In the genomic region with DNA sequence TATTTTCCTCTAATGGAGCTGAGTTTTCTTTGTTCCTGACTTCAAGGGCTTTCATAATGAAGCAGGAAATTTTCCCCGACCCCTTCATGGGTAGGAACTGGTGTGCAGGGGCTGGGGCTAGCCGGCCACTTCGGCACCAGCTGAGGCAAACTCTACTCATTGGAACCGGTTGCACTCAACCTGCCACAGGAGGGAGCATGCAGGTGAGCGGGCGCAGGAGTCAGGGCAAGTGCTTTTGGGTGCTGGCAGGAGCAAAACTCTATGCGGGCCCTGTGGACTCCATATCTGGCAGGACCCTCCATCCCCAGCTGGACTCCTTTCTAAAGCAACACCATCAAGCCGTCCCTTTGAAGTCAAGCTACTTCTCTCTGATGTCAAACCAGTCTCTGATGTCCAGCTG, we compare ENCODE assay signal across 27 cellular contexts.
DNase-seq lines count a peak whose midpoint lies in the region; ATAC-seq, FAIRE-seq and TF ChIP-seq lines count a peak whose summit lies in the region.
"Had no signal": no experiment of that assay in that cellular context is flagged by ENCODE, and none has a peak within 500 bp of the region (broad histone marks: within the 10 kb centered on the region; RNA-seq: fewer than 3 reads in every experiment).

No MANE protein-coding gene starts in this region.

- WGBS in HepG2 (ENCODE audit: low lambda C conversion rate): 0% methylated on average over 6 of the region's 8 CpGs

- TF ChIP-seq CTCF in GM23338 (conservative IDR thresholded peaks at IDR 0.05; ENCODE audit: low read depth in 2 of 2) (peak; percentile 24 to 49; a peak in 3 of 4 replicates), Loucy (conservative IDR thresholded peaks at IDR 0.05; ENCODE audit: low read length) (0 out of 2 replicates have a peak, but pooled peaks have one; percentile 8), chondrocyte (IDR thresholded peaks at IDR 0.05) (no peak), HepG2 (CRISPR knock-in tag; IDR thresholded peaks at IDR 0.05) (peak; percentile 28; the same call in 1 of the 2 replicates)

- H2AFZ ChIP-seq in GM23338: no peak overlapping the region
- no peak overlapping the region for H2AFZ ChIP-seq in Loucy (ENCODE audit: low read length)
- no peak overlapping the region for H2AFZ ChIP-seq in HepG2 (ENCODE audit: low read length)

- in situ Hi-C loops in HepG2 (cut with HindIII; ENCODE audit: extremely low pct_ligation_motif_present, low pct_unique_long_range_greater_than_20kb): no loop called here

- no peak overlapping the region for H3K27ac ChIP-seq in GM23338 (ENCODE audit: low read depth)
- H3K27ac ChIP-seq in HepG2 (ENCODE audit: extremely low read length, insufficient read depth, low read length): no peak overlapping the region
- H3K27ac ChIP-seq: A549; BLaER1 treated with 17β-estradiol and CSF1 and Interleukin-3, amounts not matched to agents 10 nM and 100 nM; RWPE1 had no signal

- H3K79me2 ChIP-seq in GM23338 (replicated peaks; ENCODE audit: insufficient read depth) (no peaks in the 10 kb centered on the region), Loucy (ENCODE audit: insufficient read depth, low read length) (no peaks in the 10 kb centered on the region), HepG2 (ENCODE audit: insufficient read depth, low read length) (no peaks in the 10 kb centered on the region)

- H3F3A ChIP-seq in GM23338 (replicated peaks; ENCODE audit: low read depth) (no peaks in the 10 kb centered on the region), Loucy (ENCODE audit: low read depth) (no peaks in the 10 kb centered on the region)

- H3K36me3 Mint-ChIP-seq in GM23338 (ENCODE audit: low read depth): no peaks in the 10 kb centered on the region
- H3K36me3 Mint-ChIP-seq in chondrocyte (ENCODE audit: low read depth): peaks cover 2% of the 10 kb centered on the region
- no peaks in the 10 kb centered on the region for H3K36me3 Mint-ChIP-seq in activated T-cell treated with anti-CD3 and anti-CD28 coated beads, Interleukin-2, amount 50 U/mL, for 72 hours (ENCODE audit: insufficient read depth in 2 of 2)
- H3K36me3 Mint-ChIP-seq: CD4-positive, alpha-beta memory T cell had no signal

- H3K27me3 Mint-ChIP-seq in GM23338 (ENCODE audit: insufficient read depth, low read depth, poor library complexity): no peaks in the 10 kb centered on the region
- peaks cover 6% of the 10 kb centered on the region for H3K27me3 Mint-ChIP-seq in chondrocyte (ENCODE audit: low read depth)
- no peaks in the 10 kb centered on the region for H3K27me3 Mint-ChIP-seq in activated T-cell treated with anti-CD3 and anti-CD28 coated beads, Interleukin-2, amount 50 U/mL, for 72 hours (ENCODE audit: low read depth)
- H3K27me3 Mint-ChIP-seq: CD4-positive, alpha-beta memory T cell had no signal

- no peak for TF ChIP-seq RAD21 in HepG2 (CRISPR knock-in tag; IDR thresholded peaks at IDR 0.05)

- H3K9ac ChIP-seq in Loucy (ENCODE audit: low read depth, low read length, poor library complexity, severe bottlenecking) (no peak overlapping the region), HepG2 (ENCODE audit: insufficient read depth, low read depth, low read length) (no peak overlapping the region)
- H3K9ac ChIP-seq: BLaER1 treated with 17β-estradiol and CSF1 and Interleukin-3, amounts not matched to agents 10 nM and 100 nM had no signal

- H3K9me3 ChIP-seq in Loucy (ENCODE audit: insufficient read depth, low read depth, low read length) (no peaks in the 10 kb centered on the region), HepG2 (ENCODE audit: low read length) (no peaks in the 10 kb centered on the region)
- H3K9me3 ChIP-seq: A549 had no signal

- no peak for TF ChIP-seq POLR2A in HepG2 (IDR thresholded peaks at IDR 0.05; ENCODE audit: insufficient read depth in 1 of 2, low read depth in 2 of 2, low read length in 2 of 2)

- H3K9me2 ChIP-seq in GM23338 (ENCODE audit: insufficient read depth) (0 out of 2 replicates have a peak, but pooled peaks cover 3% of the 10 kb centered on the region), Loucy (replicated peaks; ENCODE audit: low read depth, low read length) (no peaks in the 10 kb centered on the region)

- TF ChIP-seq EP300 in HepG2 (IDR thresholded peaks at IDR 0.05; ENCODE audit: low read depth in 2 of 2, low read length in 2 of 2) (no peak), HepG2 (CRISPR knock-in tag; IDR thresholded peaks at IDR 0.05; ENCODE audit: borderline replicate concordance) (no peak)

- H3K4me2 ChIP-seq in GM23338 (no peak overlapping the region), Loucy (ENCODE audit: low read depth, low read length, poor library complexity, severe bottlenecking) (peak overlapping the region; percentile 30), HepG2 (ENCODE audit: low read depth, low read length) (no peak overlapping the region)
- H3K4me2 ChIP-seq: A549; BLaER1 treated with 17β-estradiol and CSF1 and Interleukin-3, amounts not matched to agents 10 nM and 100 nM had no signal

- peak; percentile 41 for DNase-seq in GM23338 (ENCODE audit: low spot score)
- peak; percentile 49 for DNase-seq in chondrocyte (ENCODE audit: low spot score)
- DNase-seq in HepG2 (ENCODE audit: low spot score): no peak
- DNase-seq in activated T-cell treated with anti-CD3 and anti-CD28 coated beads, Interleukin-2, amount 50 U/mL, for 72 hours: no peak
- DNase-seq in activated effector memory CD4-positive, alpha-beta T cell treated with Interleukin-2 at 50 U/mL for 16 hours: no peak
- DNase-seq: AML-193, COR-L47, DMS53, GDM1, Kasumi-1, MG63, NCI-H1417, NCI-H1694, NCI-H2029 treated with DMSO at 0.1 percent for 48 hours, NCI-H2227 treated with DMSO at 0.1 percent for 48 hours, NCI-H526 treated with DMSO at 0.1 percent for 48 hours, SHP77, T-helper 1 cell had no signal

- H3K4me3 Mint-ChIP-seq in GM23338: no peak overlapping the region
- H3K4me3 Mint-ChIP-seq in chondrocyte (ENCODE audit: unreplicated experiment): no peak overlapping the region
- no peak overlapping the region for H3K4me3 Mint-ChIP-seq in activated T-cell treated with anti-CD3 and anti-CD28 coated beads, Interleukin-2, amount 50 U/mL, for 72 hours
- H3K4me3 Mint-ChIP-seq: CD4-positive, alpha-beta memory T cell had no signal

- intact Hi-C loops in HepG2 (cut with micrococcal nuclease; ENCODE audit: unreplicated experiment): no loop called here

- H3K4me1 ChIP-seq in GM23338 (ENCODE audit: insufficient read depth): no peaks in the 10 kb centered on the region
- H3K4me1 ChIP-seq in Loucy (ENCODE audit: insufficient read depth, low read length, poor library complexity, severe bottlenecking): peaks cover 19% of the 10 kb centered on the region
- H3K4me1 ChIP-seq in HepG2 (ENCODE audit: insufficient read depth, low read length): peaks cover 12% of the 10 kb centered on the region
- H3K4me1 ChIP-seq: A549 had no signal

- BruUV-seq in HepG2 (replicated peaks; lab: Mats Ljungman, UMichigan): no TSS peak

- peak; percentile 82 for ATAC-seq in GM23338
- peak; percentile 74 for ATAC-seq in HepG2
- ATAC-seq in HG03378 (IDR thresholded peaks at IDR 0.05; ENCODE audit: unreplicated experiment): no peak
- no peak for ATAC-seq in activated T-cell treated with anti-CD3 and anti-CD28 coated beads, Interleukin-2, amount 50 U/mL, for 72 hours (replicated peaks in 1 of 2)
- ATAC-seq: A549, K562, Panc1 had no signal

- H3K4me3 ChIP-seq in GM23338: no peak overlapping the region
- no peak overlapping the region for H3K4me3 ChIP-seq in Loucy (ENCODE audit: low read length, poor library complexity, severe bottlenecking)
- no peak overlapping the region for H3K4me3 ChIP-seq in HepG2 (replicated peaks in 1 of 3; ENCODE audit: insufficient read depth in 1 of 3, low read depth in 2 of 3, low read length in 3 of 3)
- H3K4me3 ChIP-seq: A549; BLaER1 treated with 17β-estradiol and CSF1 and Interleukin-3, amounts not matched to agents 10 nM and 100 nM; K562; MG63 had no signal

- H3K36me3 ChIP-seq in GM23338 (ENCODE audit: insufficient read depth): no peaks in the 10 kb centered on the region; the same call in 1 of the 2 replicates
- H3K36me3 ChIP-seq in Loucy (ENCODE audit: insufficient read depth, low read length): no peaks in the 10 kb centered on the region
- H3K36me3 ChIP-seq in HepG2 (replicated peaks in 1 of 2; ENCODE audit: control insufficient read depth in 1 of 2, insufficient read depth in 2 of 2, low read length in 2 of 2): no peaks in the 10 kb centered on the region
- H3K36me3 ChIP-seq: BLaER1 treated with 17β-estradiol and CSF1 and Interleukin-3, amounts not matched to agents 10 nM and 100 nM; MG63 had no signal

- H3K27ac Mint-ChIP-seq in GM23338 (no peak overlapping the region), chondrocyte (ENCODE audit: unreplicated experiment) (no peak overlapping the region)
- no peak overlapping the region for H3K27ac Mint-ChIP-seq in activated T-cell treated with anti-CD3 and anti-CD28 coated beads, Interleukin-2, amount 50 U/mL, for 72 hours
- H3K27ac Mint-ChIP-seq: CD4-positive, alpha-beta memory T cell had no signal

- H4K20me1 ChIP-seq in GM23338 (replicated peaks; ENCODE audit: insufficient read depth) (no peaks in the 10 kb centered on the region), Loucy (ENCODE audit: insufficient read depth, low read length, poor library complexity, severe bottlenecking) (no peaks in the 10 kb centered on the region), HepG2 (ENCODE audit: insufficient read depth, low read length) (no peaks in the 10 kb centered on the region)
- H4K20me1 ChIP-seq: BLaER1 treated with 17β-estradiol and CSF1 and Interleukin-3, amounts not matched to agents 10 nM and 100 nM had no signal

- CTCF ChIA-PET in HepG2 (lab: Yijun Ruan, JAX; ENCODE audit: low intra/inter-chr PET ratio, low total read pairs): no interaction called here

- POLR2A ChIA-PET in HepG2 (lab: Yijun Ruan, JAX): no interaction called here

- H3K9me3 Mint-ChIP-seq in GM23338: no peaks in the 10 kb centered on the region
- H3K9me3 Mint-ChIP-seq in chondrocyte (ENCODE audit: low read depth): peaks cover 34% of the 10 kb centered on the region
- H3K9me3 Mint-ChIP-seq in activated T-cell treated with anti-CD3 and anti-CD28 coated beads, Interleukin-2, amount 50 U/mL, for 72 hours: peaks cover 9 to 12% of the 10 kb centered on the region in 2 donors

- no peak for FAIRE-seq in HepG2 (lab: Jason Lieb, UNC)
- FAIRE-seq: A549, GM12891, K562 had no signal

- H3K27me3 ChIP-seq in GM23338 (ENCODE audit: insufficient read depth) (no peaks in the 10 kb centered on the region), Loucy (ENCODE audit: insufficient read depth, low read length, poor library complexity, severe bottlenecking) (no peaks in the 10 kb centered on the region), HepG2 (ENCODE audit: control insufficient read depth in 1 of 2, insufficient read depth in 2 of 2, low read length in 2 of 2) (no peaks in the 10 kb centered on the region)
- H3K27me3 ChIP-seq: BLaER1 treated with 17β-estradiol and CSF1 and Interleukin-3, amounts not matched to agents 10 nM and 100 nM; MG63 had no signal

- H3K4me1 Mint-ChIP-seq in GM23338 (no peaks in the 10 kb centered on the region), chondrocyte (ENCODE audit: low read depth) (no peaks in the 10 kb centered on the region)
- no peaks in the 10 kb centered on the region for H3K4me1 Mint-ChIP-seq in activated T-cell treated with anti-CD3 and anti-CD28 coated beads, Interleukin-2, amount 50 U/mL, for 72 hours (ENCODE audit: low read depth)
- H3K4me1 Mint-ChIP-seq: CD4-positive, alpha-beta memory T cell had no signal

TF ChIP-seq in GM23338, 12 proteins besides CTCF, POLR2A, EP300 and RAD21 (continues in another document):
- TF ChIP-seq JUNB (IDR thresholded peaks at IDR 0.05; ENCODE audit: unreplicated experiment): no peak

TF ChIP-seq in HepG2, 621 proteins besides CTCF, POLR2A, EP300 and RAD21 (continues in another document):
- no peak for TF ChIP-seq DR1 (CRISPR knock-in tag; IDR thresholded peaks at IDR 0.05)

Comparison
In these comparisons a context has a peak if more than half of its experiments do, and no peak if none do; other contexts are left out.
1. ATAC-seq: peak in GM23338 (single experiment) and HepG2 (single experiment); none in HG03378 (single experiment) and activated T-cell treated with anti-CD3 and anti-CD28 coated beads, Interleukin-2, amount 50 U/mL, for 72 hours (0 of 2).
2. DNase-seq: peak in GM23338 (single experiment) and chondrocyte (single experiment); none in HepG2 (single experiment), activated T-cell treated with anti-CD3 and anti-CD28 coated beads, Interleukin-2, amount 50 U/mL, for 72 hours (0 of 2) and activated effector memory CD4-positive, alpha-beta T cell treated with Interleukin-2 at 50 U/mL for 16 hours (single experiment).